28 cellular contexts compared by ENCODE assay signal in genomic region chr1:194807530-194808220, GRCh38.
"Had no signal": no experiment of that assay in that cellular context is flagged by ENCODE, and none has a peak within 500 bp of the region (broad histone marks: within the 10 kb centered on the region; RNA-seq: fewer than 3 reads in every experiment).

No MANE protein-coding gene starts in this region.

- ATAC-seq: activated CD8-positive, alpha-beta memory T cell treated with anti-CD3 and anti-CD28 coated beads, Interleukin-2, amount 10 ng/mL, durations not matched to agents 7 days and 5 days; activated naive CD8-positive, alpha-beta T cell treated with anti-CD3 and anti-CD28 coated beads, Interleukin-2, amount 50 U/mL, for 24 hours had no signal

- H3K4me1 Mint-ChIP-seq: activated CD4-positive, alpha-beta memory T cell treated with anti-CD3 and anti-CD28 coated beads, Interleukin-2, amount 10 ng/mL, durations not matched to agents 7 days and 5 days; activated CD8-positive, alpha-beta memory T cell treated with anti-CD3 and anti-CD28 coated beads, Interleukin-2, amount 10 ng/mL, durations not matched to agents 7 days and 5 days; activated naive CD4-positive, alpha-beta T cell treated with anti-CD3 and anti-CD28 coated beads, Interleukin-2, amount 10 ng/mL, durations not matched to agents 7 days and 5 days; activated naive CD8-positive, alpha-beta T cell treated with anti-CD3 and anti-CD28 coated beads, Interleukin-2, amount 50 U/mL, for 24 hours had no signal

- H3K27ac Mint-ChIP-seq: activated B cell treated with CpG ODN at 0.5 μM for 24 hours; activated CD4-positive, alpha-beta memory T cell treated with anti-CD3 and anti-CD28 coated beads, Interleukin-2, amount 10 ng/mL, durations not matched to agents 7 days and 5 days; activated CD8-positive, alpha-beta memory T cell treated with anti-CD3 and anti-CD28 coated beads, Interleukin-2, amount 10 ng/mL, durations not matched to agents 7 days and 5 days; activated naive CD4-positive, alpha-beta T cell treated with anti-CD3 and anti-CD28 coated beads, Interleukin-2, amount 10 ng/mL, durations not matched to agents 7 days and 5 days; activated naive CD8-positive, alpha-beta T cell; activated naive CD8-positive, alpha-beta T cell treated with anti-CD3 and anti-CD28 coated beads, Interleukin-2, amount 50 U/mL, for 24 hours; T-helper 1 cell treated with Interleukin-12 subunit alpha and Interleukin-12 subunit beta and Interleukin-4 antibody, amounts not matched to agents 30 μg/mL and 1 μg/mL, for 36 hours; T-helper 2 cell treated with Interferon-gamma antibody and Interleukin-4, amounts not matched to agents 5 μg/mL and 100 μg/mL, for 36 hours had no signal

- FAIRE-seq: bronchial epithelial cell, colon had no signal

- H3K4me3 Mint-ChIP-seq: activated B cell treated with CpG ODN at 0.5 μM for 24 hours; activated CD4-positive, alpha-beta memory T cell treated with anti-CD3 and anti-CD28 coated beads, Interleukin-2, amount 10 ng/mL, durations not matched to agents 7 days and 5 days; activated CD8-positive, alpha-beta memory T cell treated with anti-CD3 and anti-CD28 coated beads, Interleukin-2, amount 10 ng/mL, durations not matched to agents 7 days and 5 days; activated naive CD4-positive, alpha-beta T cell treated with anti-CD3 and anti-CD28 coated beads, Interleukin-2, amount 10 ng/mL, durations not matched to agents 7 days and 5 days; activated naive CD8-positive, alpha-beta T cell; activated naive CD8-positive, alpha-beta T cell treated with anti-CD3 and anti-CD28 coated beads, Interleukin-2, amount 50 U/mL, for 24 hours; brain; T-helper 1 cell treated with Interleukin-12 subunit alpha and Interleukin-12 subunit beta and Interleukin-4 antibody, amounts not matched to agents 30 μg/mL and 1 μg/mL, for 36 hours; T-helper 2 cell treated with Interferon-gamma antibody and Interleukin-4, amounts not matched to agents 5 μg/mL and 100 μg/mL, for 36 hours had no signal

- DNase-seq: activated B cell treated with CpG ODN at 0.5 μM for 24 hours; activated CD4-positive, alpha-beta memory T cell treated with anti-CD3 and anti-CD28 coated beads, Interleukin-2, amount 10 ng/mL, durations not matched to agents 7 days and 5 days; activated CD4-positive, alpha-beta T cell treated with anti-CD3 and anti-CD28 coated beads for 48 hours; activated CD4-positive, CD25-positive, alpha-beta regulatory T cell treated with anti-CD3 and anti-CD28 coated beads, Interleukin-2, amount 50 U/mL, for 72 hours; activated CD8-positive, alpha-beta memory T cell treated with anti-CD3 and anti-CD28 coated beads for 24 hours; activated CD8-positive, alpha-beta memory T cell treated with anti-CD3 and anti-CD28 coated beads, Interleukin-2, amount 10 ng/mL, durations not matched to agents 7 days and 5 days; activated CD8-positive, alpha-beta memory T cell treated with anti-CD3 and anti-CD28 coated beads, Interleukin-2, amount 50 U/mL, for 48 hours; activated effector memory CD4-positive, alpha-beta T cell treated with Interleukin-2 at 50 U/mL for 16 hours; activated naive CD4-positive, alpha-beta T cell treated with anti-CD3 and anti-CD28 coated beads, Interleukin-2, amount 10 ng/mL, durations not matched to agents 7 days and 5 days; activated naive CD8-positive, alpha-beta T cell treated with anti-CD3 and anti-CD28 coated beads, Interleukin-2, amount 50 U/mL, for 24 hours; activated T-cell treated with anti-CD3 and anti-CD28 coated beads, Interleukin-2, amount 50 U/mL, for 48 hours; central memory CD4-positive, alpha-beta T cell; NCI-H1105 treated with DMSO at 0.1 percent for 48 hours; NCI-H1436; NCI-H1694; NCI-H1930; NCI-H345; NCI-H524 treated with DMSO at 0.1 percent for 48 hours; NK-92 treated with Interleukin-12 subunit alpha and Interleukin-12 subunit beta, amount 100 ng/mL, for 24 hours; OCI-M1; Right ventricle myocardium superior had no signal

- H3K9me3 Mint-ChIP-seq: activated CD4-positive, alpha-beta memory T cell treated with anti-CD3 and anti-CD28 coated beads, Interleukin-2, amount 10 ng/mL, durations not matched to agents 7 days and 5 days; activated naive CD4-positive, alpha-beta T cell treated with anti-CD3 and anti-CD28 coated beads, Interleukin-2, amount 10 ng/mL, durations not matched to agents 7 days and 5 days; activated naive CD8-positive, alpha-beta T cell treated with anti-CD3 and anti-CD28 coated beads, Interleukin-2, amount 50 U/mL, for 24 hours; T-helper 1 cell treated with Interleukin-12 subunit alpha and Interleukin-12 subunit beta and Interleukin-4 antibody, amounts not matched to agents 30 μg/mL and 1 μg/mL, for 36 hours; T-helper 2 cell treated with Interferon-gamma antibody and Interleukin-4, amounts not matched to agents 5 μg/mL and 100 μg/mL, for 36 hours had no signal

- H3K27ac ChIP-seq: VCaP had no signal

- H3K27me3 Mint-ChIP-seq: activated B cell treated with CpG ODN at 0.5 μM for 24 hours; activated CD4-positive, alpha-beta memory T cell treated with anti-CD3 and anti-CD28 coated beads, Interleukin-2, amount 10 ng/mL, durations not matched to agents 7 days and 5 days; activated CD8-positive, alpha-beta memory T cell treated with anti-CD3 and anti-CD28 coated beads, Interleukin-2, amount 10 ng/mL, durations not matched to agents 7 days and 5 days; activated naive CD4-positive, alpha-beta T cell treated with anti-CD3 and anti-CD28 coated beads, Interleukin-2, amount 10 ng/mL, durations not matched to agents 7 days and 5 days; activated naive CD8-positive, alpha-beta T cell; activated naive CD8-positive, alpha-beta T cell treated with anti-CD3 and anti-CD28 coated beads, Interleukin-2, amount 50 U/mL, for 24 hours; brain had no signal
